ENCODE assay signal across 24 cellular contexts in genomic region chr16:87012954-87013938, GRCh38.
DNase-seq lines count a peak whose midpoint lies in the region; ATAC-seq, FAIRE-seq and TF ChIP-seq lines count a peak whose summit lies in the region.
"Had no signal": no experiment of that assay in that cellular context is flagged by ENCODE, and none has a peak within 500 bp of the region (broad histone marks: within the 10 kb centered on the region; RNA-seq: fewer than 3 reads in every experiment).

No MANE protein-coding gene starts in this region.

- H3K9ac ChIP-seq in GM12878 (ENCODE audit: control insufficient read depth, insufficient read depth, low read length) = no peak overlapping the region
- H3K9ac ChIP-seq: KMS-11 had no signal

- H4K20me1 ChIP-seq in GM23338 (replicated peaks; ENCODE audit: insufficient read depth) (no peaks in the 10 kb centered on the region), GM12878 (ENCODE audit: control insufficient read depth, insufficient read depth) (no peaks in the 10 kb centered on the region), osteoblast (ENCODE audit: insufficient read depth, low read length) (no peaks in the 10 kb centered on the region)

- WGBS in GM12878 (ENCODE audit: insufficient coverage, insufficient replicate concordance, low lambda C conversion rate, missing lambda C conversion rate) = 63% methylated on average over 37 of the region's 37 CpGs

- POLR2A ChIA-PET in GM12878 (lab: Charles Lee) = no interaction called here

- H3K27ac ChIP-seq in GM23338 (ENCODE audit: low read depth) (no peak overlapping the region), GM12878 (ENCODE audit: control insufficient read depth, insufficient read depth) (no peak overlapping the region), left ventricle myocardium inferior (replicated peaks) (peak overlapping the region; percentile 46), osteoblast (ENCODE audit: low read depth, low read length) (no peak overlapping the region), dorsolateral prefrontal cortex (no peak overlapping the region)
- H3K27ac ChIP-seq: adrenal gland, KMS-11, sigmoid colon, VCaP had no signal

- BruUV-seq in GM12878 (replicated peaks; lab: Mats Ljungman, UMichigan) = no TSS peak

- H3K36me3 ChIP-seq in GM23338 (ENCODE audit: insufficient read depth) (no peaks in the 10 kb centered on the region), GM12878 (ENCODE audit: control insufficient read depth in 2 of 2, insufficient read depth in 2 of 2, low read length in 1 of 2) (no peaks in the 10 kb centered on the region), left ventricle myocardium inferior (no peaks in the 10 kb centered on the region), osteoblast (ENCODE audit: insufficient read depth, low read length) (no peaks in the 10 kb centered on the region)
- H3K36me3 ChIP-seq: adrenal gland, sigmoid colon had no signal

- no peak for TF ChIP-seq CTCF in GM23338 (conservative IDR thresholded peaks at IDR 0.05; ENCODE audit: low read depth in 2 of 2)
- TF ChIP-seq CTCF in GM12878 (IDR thresholded peaks at IDR 0.05 in 2 of 3, conservative IDR thresholded peaks at IDR 0.05 in 1 of 3; ENCODE audit: control insufficient read depth in 2 of 3, extremely low read depth in 1 of 3, insufficient read depth in 1 of 3, low read depth in 3 of 3, low read length in 3 of 3) = no peak
- TF ChIP-seq CTCF in left ventricle myocardium inferior (IDR thresholded peaks at IDR 0.05; ENCODE audit: borderline replicate concordance) = no peak
- no peak for TF ChIP-seq CTCF in osteoblast (IDR thresholded peaks at IDR 0.05; ENCODE audit: extremely low read depth, low read depth, low read length)
- no peak for TF ChIP-seq CTCF in natural killer cell (IDR thresholded peaks at IDR 0.05)
- TF ChIP-seq CTCF in dorsolateral prefrontal cortex (IDR thresholded peaks at IDR 0.05 in 54 of 56, conservative IDR thresholded peaks at IDR 0.05 in 2 of 56; ENCODE audit: low read depth in 1 of 56, partially characterized antibody in 56 of 56) = no peak

- H3K79me2 ChIP-seq in GM23338 (replicated peaks; ENCODE audit: insufficient read depth) (no peaks in the 10 kb centered on the region), GM12878 (ENCODE audit: control insufficient read depth, insufficient read depth, low read length) (no peaks in the 10 kb centered on the region), osteoblast (ENCODE audit: insufficient read depth, low read length) (no peaks in the 10 kb centered on the region)

- intact Hi-C loops in GM12878 (cut with micrococcal nuclease; ENCODE audit: unreplicated experiment) = no loop called here
- intact Hi-C loops in left ventricle myocardium inferior (cut with micrococcal nuclease) = no loop called here
- intact Hi-C loops in natural killer cell (cut with micrococcal nuclease) = no loop called here
- intact Hi-C loops in dorsolateral prefrontal cortex (cut with DNase I) = no loop called here

- H3K4me1 Mint-ChIP-seq in GM23338 (0 out of 3 replicates have a peak, but pooled peaks cover 3% of the 10 kb centered on the region), natural killer cell (no peaks in the 10 kb centered on the region)
- H3K4me1 Mint-ChIP-seq in natural killer cell treated with Interleukin-12 subunit alpha and Interleukin-12 subunit beta and Interleukin-15 and Interleukin-18, amount 100 ng/mL, for 72 hours (ENCODE audit: low read depth in 2 of 2) = no peaks in the 10 kb centered on the region
- H3K4me1 Mint-ChIP-seq: CD4-positive, alpha-beta memory T cell had no signal

- FAIRE-seq in GM12878 (lab: Jason Lieb, UNC) = no peak
- FAIRE-seq: bronchial epithelial cell, endometrium had no signal

- CTCF ChIA-PET in GM12878 (lab: Yijun Ruan, JAX) = no interaction called here

- no peak overlapping the region for H3K27ac Mint-ChIP-seq in GM23338
- H3K27ac Mint-ChIP-seq in natural killer cell = no peak overlapping the region
- H3K27ac Mint-ChIP-seq in natural killer cell treated with Interleukin-12 subunit alpha and Interleukin-12 subunit beta and Interleukin-15 and Interleukin-18, amount 100 ng/mL, for 72 hours = no peak overlapping the region
- H3K27ac Mint-ChIP-seq: activated CD4-positive, alpha-beta T cell treated with anti-CD3 and anti-CD28 coated beads, Interleukin-2, amount 10 ng/mL, durations not matched to agents 24 days and 14 days; activated T-cell treated with anti-CD3 and anti-CD28 coated beads, Interleukin-2, amount 50 U/mL, for 72 hours; CD4-positive, alpha-beta memory T cell had no signal

- no peaks in the 10 kb centered on the region for H3K4me1 ChIP-seq in GM23338 (ENCODE audit: insufficient read depth)
- no peaks in the 10 kb centered on the region for H3K4me1 ChIP-seq in GM12878 (ENCODE audit: control insufficient read depth, insufficient read depth, low read length)
- H3K4me1 ChIP-seq in left ventricle myocardium inferior = no peaks in the 10 kb centered on the region
- H3K4me1 ChIP-seq in osteoblast (ENCODE audit: insufficient read depth, low read length) = peaks cover 7% of the 10 kb centered on the region
- H3K4me1 ChIP-seq: adrenal gland, sigmoid colon had no signal

- H2AFZ ChIP-seq in GM23338 (peak overlapping the region; percentile 66; the same call in 1 of the 2 replicates), GM12878 (ENCODE audit: control insufficient read depth, low read depth, low read length) (no peak overlapping the region), osteoblast (ENCODE audit: low read length) (peak overlapping the region; percentile 36)

- H3K9me2 ChIP-seq in GM23338 (ENCODE audit: insufficient read depth) = 0 out of 2 replicates have a peak, but pooled peaks cover 2% of the 10 kb centered on the region

- DNase-seq in GM23338 (ENCODE audit: low spot score) (peak; percentile 10), GM12878 (ENCODE audit: low read depth, low spot score) (no peak), left ventricle myocardium inferior (no peak), osteoblast (ENCODE audit: insufficient read length, low spot score, missing footprints) (peak; percentile 65), natural killer cell (no peak), dorsolateral prefrontal cortex (no peak), NCI-H524 (lab: John Stamatoyannopoulos, UW) (no peak)
- DNase-seq in natural killer cell treated with Interleukin-12 subunit alpha and Interleukin-12 subunit beta and Interleukin-15 and Interleukin-18, amount 100 ng/mL, for 72 hours (ENCODE audit: low spot score) = no peak
- DNase-seq: activated CD4-positive, alpha-beta T cell treated with anti-CD3 and anti-CD28 coated beads, Interleukin-2, amount 10 ng/mL, durations not matched to agents 24 days and 14 days; activated naive CD4-positive, alpha-beta T cell treated with Interleukin-2 at 50 U/mL for 16 hours; activated T-cell treated with anti-CD3 and anti-CD28 coated beads, Interleukin-2, amount 50 U/mL, for 72 hours; CD4-positive, alpha-beta memory T cell; EL; kidney glomerular epithelial cell; mesenchymal stem cell; NCI-H510A; NK-92 treated with Interleukin-12 subunit alpha and Interleukin-12 subunit beta, amount 100 ng/mL, for 24 hours; sigmoid colon had no signal

- no peak for TF ChIP-seq POLR2A in GM12878 (IDR thresholded peaks at IDR 0.05; ENCODE audit: low read depth, low read length)

- H3K9me3 Mint-ChIP-seq in GM23338 (no peaks in the 10 kb centered on the region), natural killer cell (no peaks in the 10 kb centered on the region)
- no peaks in the 10 kb centered on the region for H3K9me3 Mint-ChIP-seq in natural killer cell treated with Interleukin-12 subunit alpha and Interleukin-12 subunit beta and Interleukin-15 and Interleukin-18, amount 100 ng/mL, for 72 hours
- H3K9me3 Mint-ChIP-seq: activated CD4-positive, alpha-beta T cell treated with anti-CD3 and anti-CD28 coated beads, Interleukin-2, amount 10 ng/mL, durations not matched to agents 24 days and 14 days; activated T-cell treated with anti-CD3 and anti-CD28 coated beads, Interleukin-2, amount 50 U/mL, for 72 hours had no signal

- H3K4me3 ChIP-seq in GM23338 (no peak overlapping the region), GM12878 (no peak overlapping the region), left ventricle myocardium inferior (no peak overlapping the region), osteoblast (ENCODE audit: insufficient read depth, low read length) (no peak overlapping the region), dorsolateral prefrontal cortex (no peak overlapping the region)
- H3K4me3 ChIP-seq: adrenal gland, coronary artery, sigmoid colon had no signal

- H3K27me3 Mint-ChIP-seq in GM23338 (ENCODE audit: insufficient read depth, low read depth, poor library complexity) = no peaks in the 10 kb centered on the region
- H3K27me3 Mint-ChIP-seq in natural killer cell (ENCODE audit: low read depth in 2 of 2) = peaks cover 12 to 16% of the 10 kb centered on the region in 2 donors
- H3K27me3 Mint-ChIP-seq in natural killer cell treated with Interleukin-12 subunit alpha and Interleukin-12 subunit beta and Interleukin-15 and Interleukin-18, amount 100 ng/mL, for 72 hours = peaks cover 16 to 18% of the 10 kb centered on the region in 2 donors

- H3K4me3 Mint-ChIP-seq in GM23338 = no peak overlapping the region
- no peak overlapping the region for H3K4me3 Mint-ChIP-seq in natural killer cell
- no peak overlapping the region for H3K4me3 Mint-ChIP-seq in natural killer cell treated with Interleukin-12 subunit alpha and Interleukin-12 subunit beta and Interleukin-15 and Interleukin-18, amount 100 ng/mL, for 72 hours
- H3K4me3 Mint-ChIP-seq: activated CD4-positive, alpha-beta T cell treated with anti-CD3 and anti-CD28 coated beads, Interleukin-2, amount 10 ng/mL, durations not matched to agents 24 days and 14 days; activated T-cell treated with anti-CD3 and anti-CD28 coated beads, Interleukin-2, amount 50 U/mL, for 72 hours; CD4-positive, alpha-beta memory T cell had no signal

- H3F3A ChIP-seq in GM23338 (replicated peaks; ENCODE audit: low read depth) = no peaks in the 10 kb centered on the region

- RAD21 ChIA-PET in GM12878 (lab: Charles Lee; ENCODE audit: unreplicated experiment) = no interaction called here

- in situ Hi-C loops in GM12878 (cut with MboI) = no loop called here

- TF ChIP-seq EP300 in GM12878 (IDR thresholded peaks at IDR 0.05; ENCODE audit: borderline replicate concordance in 1 of 2, control insufficient read depth in 1 of 2, low read depth in 2 of 2, low read length in 2 of 2) = no peak

- no peaks in the 10 kb centered on the region for H3K27me3 ChIP-seq in GM23338 (ENCODE audit: insufficient read depth)
- no peaks in the 10 kb centered on the region for H3K27me3 ChIP-seq in GM12878 (replicated peaks in 1 of 2; ENCODE audit: control insufficient read depth in 2 of 2, insufficient read depth in 2 of 2, low read length in 1 of 2)
- peaks cover 6% of the 10 kb centered on the region for H3K27me3 ChIP-seq in left ventricle myocardium inferior (ENCODE audit: low read depth)
- H3K27me3 ChIP-seq in osteoblast (ENCODE audit: insufficient read depth, low read length) = peaks cover 3% of the 10 kb centered on the region
- peaks cover 0 to 22% (median 0%) of the 10 kb centered on the region in 45 donors for H3K27me3 ChIP-seq in dorsolateral prefrontal cortex

- H3K4me2 ChIP-seq in GM23338 = no peak overlapping the region
- no peak overlapping the region for H3K4me2 ChIP-seq in GM12878 (ENCODE audit: control insufficient read depth, insufficient read depth)
- no peak overlapping the region for H3K4me2 ChIP-seq in osteoblast (ENCODE audit: insufficient read depth, low read length)
- H3K4me2 ChIP-seq: KMS-11 had no signal

- SMC1A ChIA-PET in GM12878 (lab: Charles Lee; ENCODE audit: uncharacterized antibody, unreplicated experiment) = no interaction called here

- no peak for TF ChIP-seq RAD21 in GM12878 (IDR thresholded peaks at IDR 0.05; ENCODE audit: insufficient read depth, low read depth, low read length)

- no peaks in the 10 kb centered on the region for H3K36me3 Mint-ChIP-seq in GM23338 (ENCODE audit: low read depth)
- no peaks in the 10 kb centered on the region for H3K36me3 Mint-ChIP-seq in natural killer cell
- no peaks in the 10 kb centered on the region for H3K36me3 Mint-ChIP-seq in natural killer cell treated with Interleukin-12 subunit alpha and Interleukin-12 subunit beta and Interleukin-15 and Interleukin-18, amount 100 ng/mL, for 72 hours
- H3K36me3 Mint-ChIP-seq: CD4-positive, alpha-beta memory T cell had no signal

- H3K9me3 ChIP-seq in GM12878 (replicated peaks; ENCODE audit: control insufficient read depth, insufficient read depth, low read length) = no peaks in the 10 kb centered on the region
- peaks cover 5% of the 10 kb centered on the region for H3K9me3 ChIP-seq in left ventricle myocardium inferior (replicated peaks)
- no peaks in the 10 kb centered on the region for H3K9me3 ChIP-seq in osteoblast (ENCODE audit: low read depth, low read length)
- H3K9me3 ChIP-seq: adrenal gland, sigmoid colon had no signal

- ATAC-seq in GM23338 (peak; percentile 43), GM12878 (no peak), natural killer cell (no peak)
- ATAC-seq in natural killer cell treated with Interleukin-12 subunit alpha and Interleukin-12 subunit beta and Interleukin-15 and Interleukin-18, amount 100 ng/mL, for 72 hours = no peak
- ATAC-seq: activated T-cell treated with anti-CD3 and anti-CD28 coated beads, Interleukin-2, amount 50 U/mL, for 72 hours had no signal

Comparison
In these comparisons a context has a peak if more than half of its experiments do, and no peak if none do; other contexts are left out.
1. DNase-seq: peak in GM23338 (single experiment) and osteoblast (single experiment); none in GM12878 (single experiment), left ventricle myocardium inferior (single experiment), natural killer cell (single experiment), dorsolateral prefrontal cortex (0 of 10), NCI-H524 (0 of 2) and natural killer cell treated with Interleukin-12 subunit alpha and Interleukin-12 subunit beta and Interleukin-15 and Interleukin-18, amount 100 ng/mL, for 72 hours (single experiment).